ENCODE assay signal across 8 cellular contexts in genomic region chr1:171983584-171983983, GRCh38.
DNase-seq lines count a peak whose midpoint lies in the region; ATAC-seq, FAIRE-seq and TF ChIP-seq lines count a peak whose summit lies in the region.

No MANE protein-coding gene starts in this region.

- H2AFZ ChIP-seq in HepG2 (ENCODE audit: low read length) = no peak overlapping the region

- intact Hi-C loops in adrenal gland (cut with DNase I) = loop anchor here (2.0 to 10.0 kb wide), 2 partner anchors 181 to 339 kb away; no protein-coding TSS in a partner anchor
- intact Hi-C loops in HepG2 (cut with micrococcal nuclease; ENCODE audit: unreplicated experiment) = no loop called here
- intact Hi-C loops in natural killer cell (cut with micrococcal nuclease) = no loop called here

- FAIRE-seq in HepG2 (lab: Jason Lieb, UNC) = no peak

- no peaks in the 10 kb centered on the region for H3K27me3 ChIP-seq in adrenal gland
- no peaks in the 10 kb centered on the region for H3K27me3 ChIP-seq in HepG2 (ENCODE audit: control insufficient read depth in 1 of 2, insufficient read depth in 2 of 2, low read length in 2 of 2)

- H3K27me3 Mint-ChIP-seq in natural killer cell (ENCODE audit: low read depth in 2 of 2) = peaks cover 0 to 2% of the 10 kb centered on the region in 2 donors

- no peaks in the 10 kb centered on the region for H3K4me1 Mint-ChIP-seq in natural killer cell

- ATAC-seq in HepG2 (no peak), natural killer cell (no peak), left lobe of liver (no peak), HG03025 (IDR thresholded peaks at IDR 0.05; ENCODE audit: low FRiP score, unreplicated experiment) (no peak)

- H3K36me3 ChIP-seq in HEK293 (ENCODE audit: control insufficient read depth in 2 of 2, insufficient read depth in 1 of 2, low read length in 2 of 2) (no peaks in the 10 kb centered on the region), adrenal gland (replicated peaks in 1 of 2) (no peaks in the 10 kb centered on the region), HepG2 (replicated peaks in 1 of 2; ENCODE audit: control insufficient read depth in 1 of 2, insufficient read depth in 2 of 2, low read length in 2 of 2) (no peaks in the 10 kb centered on the region)

- no peaks in the 10 kb centered on the region for H3K79me2 ChIP-seq in HepG2 (ENCODE audit: insufficient read depth, low read length)

- H4K20me1 ChIP-seq in HepG2 (ENCODE audit: insufficient read depth, low read length) = no peaks in the 10 kb centered on the region

- H3K36me3 Mint-ChIP-seq in natural killer cell = no peaks in the 10 kb centered on the region

- 34 to 45% (median 40%) methylated on average over 1 of the region's 1 CpG for WGBS in adrenal gland, 4 donors
- 5% methylated on average over 1 of the region's 1 CpG for WGBS in HepG2 (ENCODE audit: low lambda C conversion rate)

- H3K9ac ChIP-seq in HepG2 (ENCODE audit: insufficient read depth, low read depth, low read length) = no peak overlapping the region

- no peak for TF ChIP-seq CTCF in HEK293 (tag by site-specific recombination; IDR thresholded peaks at IDR 0.05)
- peak in 5 of 6 experiments; percentile 25 to 54 (median 46) for TF ChIP-seq CTCF in adrenal gland (IDR thresholded peaks at IDR 0.05)
- TF ChIP-seq CTCF in HepG2 (CRISPR knock-in tag; IDR thresholded peaks at IDR 0.05) = no peak
- TF ChIP-seq CTCF in natural killer cell (IDR thresholded peaks at IDR 0.05) = no peak

- DNase-seq in Ammon's horn (ENCODE audit: low spot score) = peak; percentile 25
- no peak for DNase-seq in adrenal gland
- DNase-seq in HepG2 (ENCODE audit: low spot score) = no peak
- no peak for DNase-seq in natural killer cell
- no peak for DNase-seq in left lobe of liver (ENCODE audit: low spot score)
- no peak for DNase-seq in T1000 (lab: John Stamatoyannopoulos, UW)

- no peaks in the 10 kb centered on the region for H3K4me1 ChIP-seq in HEK293 (ENCODE audit: control insufficient read depth, insufficient read depth, low read length)
- H3K4me1 ChIP-seq in adrenal gland (replicated peaks in 1 of 2) = peaks cover 5% of the 10 kb centered on the region in 2 donors
- H3K4me1 ChIP-seq in HepG2 (ENCODE audit: insufficient read depth, low read length) = no peaks in the 10 kb centered on the region

- TF ChIP-seq RAD21 in HepG2 (CRISPR knock-in tag; IDR thresholded peaks at IDR 0.05) = no peak

- no peak for TF ChIP-seq POLR2A in adrenal gland (IDR thresholded peaks at IDR 0.05)
- no peak for TF ChIP-seq POLR2A in HepG2 (IDR thresholded peaks at IDR 0.05; ENCODE audit: insufficient read depth in 1 of 2, low read depth in 2 of 2, low read length in 2 of 2)

- in situ Hi-C loops in HepG2 (cut with HindIII; ENCODE audit: extremely low pct_ligation_motif_present, low pct_unique_long_range_greater_than_20kb) = loop anchor here (5.0 to 10.0 kb wide), 2 partner anchors 181 to 339 kb away; no protein-coding TSS in a partner anchor

- TF ChIP-seq EP300 in HepG2 (IDR thresholded peaks at IDR 0.05; ENCODE audit: low read depth in 2 of 2, low read length in 2 of 2) (no peak), HepG2 (CRISPR knock-in tag; IDR thresholded peaks at IDR 0.05; ENCODE audit: borderline replicate concordance) (no peak)

- no peak overlapping the region for H3K4me3 ChIP-seq in HEK293 (ENCODE audit: low read depth, low read length)
- H3K4me3 ChIP-seq in adrenal gland = no peak overlapping the region
- no peak overlapping the region for H3K4me3 ChIP-seq in HepG2 (replicated peaks in 1 of 3; ENCODE audit: insufficient read depth in 1 of 3, low read depth in 2 of 3, low read length in 3 of 3)

- H3K27ac ChIP-seq in HEK293 (ENCODE audit: extremely low read depth, low read depth, low read length) (no peak overlapping the region), adrenal gland (no peak overlapping the region), HepG2 (ENCODE audit: extremely low read length, insufficient read depth, low read length) (no peak overlapping the region)

- no TSS peak for BruUV-seq in HepG2 (replicated peaks; lab: Mats Ljungman, UMichigan)

- H3K4me2 ChIP-seq in HepG2 (ENCODE audit: low read depth, low read length) = no peak overlapping the region

- H3K27ac Mint-ChIP-seq in natural killer cell = no peak overlapping the region

- POLR2A ChIA-PET in HEK293 (lab: Yijun Ruan, JAX) (interaction anchor here (1.1 kb wide), 1 partner anchor 183 kb away, joined by 3 read pairs; no protein-coding TSS in a partner anchor), HepG2 (lab: Yijun Ruan, JAX) (no interaction called here)

- CTCF ChIA-PET in HEK293 (lab: Yijun Ruan, JAX) = interaction anchor here (0.7 to 14.1 kb wide), 12 partner anchors 9 to 1184 kb away, joined by 3 to 378 read pairs (median 7); no protein-coding TSS in a partner anchor
- CTCF ChIA-PET in HepG2 (lab: Yijun Ruan, JAX; ENCODE audit: low intra/inter-chr PET ratio, low total read pairs) = interaction anchor here (1.9 kb wide), 1 partner anchor 183 kb away, joined by 23 read pairs; no protein-coding TSS in a partner anchor

- H3K9me3 Mint-ChIP-seq in natural killer cell = no peaks in the 10 kb centered on the region

- H3K4me3 Mint-ChIP-seq in natural killer cell = no peak overlapping the region

- no peaks in the 10 kb centered on the region for H3K9me3 ChIP-seq in HEK293 (ENCODE audit: control insufficient read depth, insufficient read depth, low read depth, low read length)
- no peaks in the 10 kb centered on the region for H3K9me3 ChIP-seq in adrenal gland (replicated peaks in 1 of 3)
- H3K9me3 ChIP-seq in HepG2 (ENCODE audit: low read length) = no peaks in the 10 kb centered on the region

TF ChIP-seq in HEK293, 187 proteins besides CTCF, POLR2A, EP300 and RAD21:
- TF ChIP-seq ZNF555 (tag by site-specific recombination; conservative IDR thresholded peaks at IDR 0.05) = no peak
- TF ChIP-seq ZNF645 (tag by site-specific recombination; IDR thresholded peaks at IDR 0.05) = no peak
- TF ChIP-seq ZNF654 (tag by site-specific recombination; IDR thresholded peaks at IDR 0.05; ENCODE audit: low read depth) = peak; percentile 66
- no peak for TF ChIP-seq ZNF114 (tag by site-specific recombination; IDR thresholded peaks at IDR 0.05)

TF ChIP-seq in HepG2, 621 proteins besides CTCF, POLR2A, EP300 and RAD21:
- TF ChIP-seq HIC2 (CRISPR knock-in tag; IDR thresholded peaks at IDR 0.05; ENCODE audit: low read depth) (no peak), STAG1 (CRISPR knock-in tag; IDR thresholded peaks at IDR 0.05) (peak; percentile 9; the same call in 1 of the 2 replicates)
TF ChIP-seq in HepG2: peak in this region for 1.

Comparison
In these comparisons a context has a peak if more than half of its experiments do, and no peak if none do; other contexts are left out.
1. CTCF ChIP-seq: peak in adrenal gland (5 of 6); none in HEK293 (single experiment), HepG2 (single experiment) and natural killer cell (single experiment).
2. intact Hi-C loops: an anchor here in adrenal gland (2.0 to 10.0 kb wide); none called in HepG2 and natural killer cell.